1 cellular context compared by ENCODE assay signal in the genomic region with DNA sequence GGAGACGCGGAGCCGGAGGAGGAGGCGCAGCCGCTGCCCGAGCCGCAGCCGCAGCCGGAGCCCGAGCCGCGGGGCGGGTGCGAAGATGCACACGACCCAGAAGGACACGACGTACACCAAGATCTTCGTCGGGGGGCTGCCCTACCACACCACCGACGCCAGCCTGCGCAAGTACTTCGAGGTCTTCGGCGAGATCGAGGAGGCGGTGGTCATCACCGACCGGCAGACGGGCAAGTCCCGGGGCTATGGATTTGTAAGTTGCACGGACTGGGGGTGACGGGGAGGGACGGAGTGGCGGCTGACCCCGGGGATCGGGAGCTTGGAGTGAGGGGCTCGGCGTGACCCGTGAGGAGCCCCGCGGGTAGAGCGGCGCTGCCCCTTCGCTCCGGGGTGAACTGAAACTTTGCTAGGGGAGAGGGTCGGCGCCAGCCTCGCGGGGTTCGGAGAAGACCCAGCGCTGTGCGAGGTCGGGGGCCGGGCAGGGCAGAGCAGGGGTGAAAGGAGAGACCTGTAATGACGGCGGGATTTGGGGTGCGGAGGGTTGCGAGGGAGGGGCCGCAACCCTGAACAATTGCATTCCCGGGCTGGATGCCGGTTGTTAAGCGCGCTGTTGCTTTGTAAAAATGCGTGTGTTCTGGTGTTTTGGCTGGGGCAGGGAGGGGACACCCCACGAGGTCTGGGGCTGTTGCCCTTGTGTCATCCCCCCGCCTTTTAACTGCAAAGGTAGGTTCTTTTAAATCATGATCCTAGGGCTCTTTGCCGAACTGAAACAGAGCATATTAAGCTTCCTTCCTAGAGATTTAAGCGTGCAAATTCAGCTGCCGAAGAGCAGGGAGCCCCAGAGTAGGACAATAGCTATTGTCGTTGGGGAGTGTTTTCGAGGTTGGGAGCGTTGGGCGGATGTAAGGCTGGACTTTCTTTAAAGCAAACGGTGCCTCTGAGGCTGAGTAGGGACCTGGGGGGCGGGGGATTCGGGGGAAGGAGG.
TF ChIP-seq lines count a peak whose summit lies in the region.

No MANE protein-coding gene starts in this region.

TF ChIP-seq in HepG2, 621 proteins besides CTCF, POLR2A, EP300 and RAD21 (continued from another document and continues in another):
- TF ChIP-seq, protein P1, sequence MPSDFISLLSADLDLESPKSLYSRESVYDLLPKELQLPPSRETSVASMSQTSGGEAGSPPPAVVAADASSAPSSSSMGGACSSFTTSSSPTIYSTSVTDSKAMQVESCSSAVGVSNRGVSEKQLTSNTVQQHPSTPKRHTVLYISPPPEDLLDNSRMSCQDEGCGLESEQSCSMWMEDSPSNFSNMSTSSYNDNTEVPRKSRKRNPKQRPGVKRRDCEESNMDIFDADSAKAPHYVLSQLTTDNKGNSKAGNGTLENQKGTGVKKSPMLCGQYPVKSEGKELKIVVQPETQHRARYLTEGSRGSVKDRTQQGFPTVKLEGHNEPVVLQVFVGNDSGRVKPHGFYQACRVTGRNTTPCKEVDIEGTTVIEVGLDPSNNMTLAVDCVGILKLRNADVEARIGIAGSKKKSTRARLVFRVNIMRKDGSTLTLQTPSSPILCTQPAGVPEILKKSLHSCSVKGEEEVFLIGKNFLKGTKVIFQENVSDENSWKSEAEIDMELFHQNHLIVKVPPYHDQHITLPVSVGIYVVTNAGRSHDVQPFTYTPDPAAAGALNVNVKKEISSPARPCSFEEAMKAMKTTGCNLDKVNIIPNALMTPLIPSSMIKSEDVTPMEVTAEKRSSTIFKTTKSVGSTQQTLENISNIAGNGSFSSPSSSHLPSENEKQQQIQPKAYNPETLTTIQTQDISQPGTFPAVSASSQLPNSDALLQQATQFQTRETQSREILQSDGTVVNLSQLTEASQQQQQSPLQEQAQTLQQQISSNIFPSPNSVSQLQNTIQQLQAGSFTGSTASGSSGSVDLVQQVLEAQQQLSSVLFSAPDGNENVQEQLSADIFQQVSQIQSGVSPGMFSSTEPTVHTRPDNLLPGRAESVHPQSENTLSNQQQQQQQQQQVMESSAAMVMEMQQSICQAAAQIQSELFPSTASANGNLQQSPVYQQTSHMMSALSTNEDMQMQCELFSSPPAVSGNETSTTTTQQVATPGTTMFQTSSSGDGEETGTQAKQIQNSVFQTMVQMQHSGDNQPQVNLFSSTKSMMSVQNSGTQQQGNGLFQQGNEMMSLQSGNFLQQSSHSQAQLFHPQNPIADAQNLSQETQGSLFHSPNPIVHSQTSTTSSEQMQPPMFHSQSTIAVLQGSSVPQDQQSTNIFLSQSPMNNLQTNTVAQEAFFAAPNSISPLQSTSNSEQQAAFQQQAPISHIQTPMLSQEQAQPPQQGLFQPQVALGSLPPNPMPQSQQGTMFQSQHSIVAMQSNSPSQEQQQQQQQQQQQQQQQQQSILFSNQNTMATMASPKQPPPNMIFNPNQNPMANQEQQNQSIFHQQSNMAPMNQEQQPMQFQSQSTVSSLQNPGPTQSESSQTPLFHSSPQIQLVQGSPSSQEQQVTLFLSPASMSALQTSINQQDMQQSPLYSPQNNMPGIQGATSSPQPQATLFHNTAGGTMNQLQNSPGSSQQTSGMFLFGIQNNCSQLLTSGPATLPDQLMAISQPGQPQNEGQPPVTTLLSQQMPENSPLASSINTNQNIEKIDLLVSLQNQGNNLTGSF (CRISPR knock-in tag; IDR thresholded peaks at IDR 0.05) = peak; percentile 44; the same call in 1 of the 2 replicates
- TF ChIP-seq NRL (CRISPR knock-in tag; IDR thresholded peaks at IDR 0.05; ENCODE audit: borderline replicate concordance) (peak; percentile 37; the same call in 1 of the 2 replicates), MXD1 (CRISPR knock-in tag; IDR thresholded peaks at IDR 0.05) (peak; percentile 57; the same call in 1 of the 2 replicates), RXRA (CRISPR knock-in tag; IDR thresholded peaks at IDR 0.05) (no peak; the same call in 1 of the 2 replicates), RFX5 (IDR thresholded peaks at IDR 0.05; ENCODE audit: low read depth, low read length) (no peak), ZNF691 (CRISPR knock-in tag; IDR thresholded peaks at IDR 0.05; ENCODE audit: borderline replicate concordance, low read depth) (peak; percentile 72; the same call in 1 of the 2 replicates), MTERF4 (CRISPR knock-in tag; IDR thresholded peaks at IDR 0.05) (peak; percentile 87; the same call in 1 of the 2 replicates), PLRG1 (conservative IDR thresholded peaks at IDR 0.05) (no peak), ZNF207 (IDR thresholded peaks at IDR 0.05; ENCODE audit: borderline replicate concordance) (no peak), SNRNP70 (IDR thresholded peaks at IDR 0.05; ENCODE audit: low read depth, low read length) (no peak), SALL1 (CRISPR knock-in tag; IDR thresholded peaks at IDR 0.05) (peak; percentile 38; the same call in 1 of the 2 replicates), SALL2 (CRISPR knock-in tag; IDR thresholded peaks at IDR 0.05) (no peak), GLI4 (CRISPR knock-in tag; IDR thresholded peaks at IDR 0.05; ENCODE audit: borderline replicate concordance) (peak; percentile 47; the same call in 1 of the 2 replicates), ZNF570 (CRISPR knock-in tag; IDR thresholded peaks at IDR 0.05; ENCODE audit: borderline replicate concordance) (no peak), KAT8 (CRISPR knock-in tag; IDR thresholded peaks at IDR 0.05) (no peak), ZC3H4 (CRISPR knock-in tag; IDR thresholded peaks at IDR 0.05; ENCODE audit: borderline replicate concordance) (no peak), HDAC2 (CRISPR knock-in tag; IDR thresholded peaks at IDR 0.05) (0 out of 2 replicates have a peak, but pooled peaks have one; percentile 7), ZBTB20 (CRISPR knock-in tag; IDR thresholded peaks at IDR 0.05; ENCODE audit: borderline replicate concordance, low read depth) (no peak), ZNF296 (CRISPR knock-in tag; conservative IDR thresholded peaks at IDR 0.05) (no peak), ZNF180 (CRISPR knock-in tag; IDR thresholded peaks at IDR 0.05; ENCODE audit: borderline replicate concordance, low read depth) (peak; percentile 82; the same call in 1 of the 2 replicates), ZNF776 (CRISPR knock-in tag; IDR thresholded peaks at IDR 0.05) (peak; percentile 84; the same call in 1 of the 2 replicates), FOXA3 (CRISPR knock-in tag; IDR thresholded peaks at IDR 0.05) (no peak), ZNF501 (CRISPR knock-in tag; IDR thresholded peaks at IDR 0.05) (0 out of 2 replicates have a peak, but pooled peaks have one; percentile 3), SRY (CRISPR knock-in tag; IDR thresholded peaks at IDR 0.05) (0 out of 2 replicates have a peak, but pooled peaks have one; percentile 58), ZBTB34 (CRISPR knock-in tag; IDR thresholded peaks at IDR 0.05) (0 out of 2 replicates have a peak, but pooled peaks have one; percentile 44), ZFP37 (CRISPR knock-in tag; IDR thresholded peaks at IDR 0.05; ENCODE audit: borderline replicate concordance) (no peak), SSRP1 (CRISPR knock-in tag; IDR thresholded peaks at IDR 0.05) (0 out of 2 replicates have a peak, but pooled peaks have one; percentile 40), ZSCAN31 (CRISPR knock-in tag; IDR thresholded peaks at IDR 0.05; ENCODE audit: low read depth) (peak; percentile 72; the same call in 1 of the 2 replicates), ZNF879 (CRISPR knock-in tag; IDR thresholded peaks at IDR 0.05) (no peak), NFKB2 (CRISPR knock-in tag; IDR thresholded peaks at IDR 0.05; ENCODE audit: borderline replicate concordance) (peak; percentile 63; the same call in 1 of the 2 replicates), ZNF891 (CRISPR knock-in tag; IDR thresholded peaks at IDR 0.05) (peak; percentile 82), ZNF674 (CRISPR knock-in tag; IDR thresholded peaks at IDR 0.05; ENCODE audit: low read depth) (no peak), THAP11 (CRISPR knock-in tag; IDR thresholded peaks at IDR 0.05) (peak; percentile 5; the same call in 1 of the 2 replicates), GATA4 (IDR thresholded peaks at IDR 0.05; ENCODE audit: borderline replicate concordance, low read depth) (no peak), TSC22D2 (CRISPR knock-in tag; IDR thresholded peaks at IDR 0.05; ENCODE audit: borderline replicate concordance) (0 out of 2 replicates have a peak, but pooled peaks have one; percentile 41), ATRX (CRISPR knock-in tag; IDR thresholded peaks at IDR 0.05; ENCODE audit: borderline replicate concordance) (no peak), CC2D1A (CRISPR knock-in tag; IDR thresholded peaks at IDR 0.05) (no peak)
- TF ChIP-seq, protein P2, sequence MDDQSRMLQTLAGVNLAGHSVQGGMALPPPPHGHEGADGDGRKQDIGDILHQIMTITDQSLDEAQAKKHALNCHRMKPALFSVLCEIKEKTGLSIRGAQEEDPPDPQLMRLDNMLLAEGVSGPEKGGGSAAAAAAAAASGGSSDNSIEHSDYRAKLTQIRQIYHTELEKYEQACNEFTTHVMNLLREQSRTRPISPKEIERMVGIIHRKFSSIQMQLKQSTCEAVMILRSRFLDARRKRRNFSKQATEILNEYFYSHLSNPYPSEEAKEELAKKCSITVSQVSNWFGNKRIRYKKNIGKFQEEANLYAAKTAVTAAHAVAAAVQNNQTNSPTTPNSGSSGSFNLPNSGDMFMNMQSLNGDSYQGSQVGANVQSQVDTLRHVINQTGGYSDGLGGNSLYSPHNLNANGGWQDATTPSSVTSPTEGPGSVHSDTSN (CRISPR knock-in tag; IDR thresholded peaks at IDR 0.05; ENCODE audit: borderline replicate concordance) = no peak
- TF ChIP-seq, protein P3, sequence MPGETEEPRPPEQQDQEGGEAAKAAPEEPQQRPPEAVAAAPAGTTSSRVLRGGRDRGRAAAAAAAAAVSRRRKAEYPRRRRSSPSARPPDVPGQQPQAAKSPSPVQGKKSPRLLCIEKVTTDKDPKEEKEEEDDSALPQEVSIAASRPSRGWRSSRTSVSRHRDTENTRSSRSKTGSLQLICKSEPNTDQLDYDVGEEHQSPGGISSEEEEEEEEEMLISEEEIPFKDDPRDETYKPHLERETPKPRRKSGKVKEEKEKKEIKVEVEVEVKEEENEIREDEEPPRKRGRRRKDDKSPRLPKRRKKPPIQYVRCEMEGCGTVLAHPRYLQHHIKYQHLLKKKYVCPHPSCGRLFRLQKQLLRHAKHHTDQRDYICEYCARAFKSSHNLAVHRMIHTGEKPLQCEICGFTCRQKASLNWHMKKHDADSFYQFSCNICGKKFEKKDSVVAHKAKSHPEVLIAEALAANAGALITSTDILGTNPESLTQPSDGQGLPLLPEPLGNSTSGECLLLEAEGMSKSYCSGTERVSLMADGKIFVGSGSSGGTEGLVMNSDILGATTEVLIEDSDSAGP (CRISPR knock-in tag; IDR thresholded peaks at IDR 0.05; ENCODE audit: borderline replicate concordance) = peak; percentile 49
- TF ChIP-seq, protein P4, sequence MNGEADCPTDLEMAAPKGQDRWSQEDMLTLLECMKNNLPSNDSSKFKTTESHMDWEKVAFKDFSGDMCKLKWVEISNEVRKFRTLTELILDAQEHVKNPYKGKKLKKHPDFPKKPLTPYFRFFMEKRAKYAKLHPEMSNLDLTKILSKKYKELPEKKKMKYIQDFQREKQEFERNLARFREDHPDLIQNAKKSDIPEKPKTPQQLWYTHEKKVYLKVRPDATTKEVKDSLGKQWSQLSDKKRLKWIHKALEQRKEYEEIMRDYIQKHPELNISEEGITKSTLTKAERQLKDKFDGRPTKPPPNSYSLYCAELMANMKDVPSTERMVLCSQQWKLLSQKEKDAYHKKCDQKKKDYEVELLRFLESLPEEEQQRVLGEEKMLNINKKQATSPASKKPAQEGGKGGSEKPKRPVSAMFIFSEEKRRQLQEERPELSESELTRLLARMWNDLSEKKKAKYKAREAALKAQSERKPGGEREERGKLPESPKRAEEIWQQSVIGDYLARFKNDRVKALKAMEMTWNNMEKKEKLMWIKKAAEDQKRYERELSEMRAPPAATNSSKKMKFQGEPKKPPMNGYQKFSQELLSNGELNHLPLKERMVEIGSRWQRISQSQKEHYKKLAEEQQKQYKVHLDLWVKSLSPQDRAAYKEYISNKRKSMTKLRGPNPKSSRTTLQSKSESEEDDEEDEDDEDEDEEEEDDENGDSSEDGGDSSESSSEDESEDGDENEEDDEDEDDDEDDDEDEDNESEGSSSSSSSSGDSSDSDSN (CRISPR knock-in tag; IDR thresholded peaks at IDR 0.05) = peak; percentile 72
